ENCODE assay signal across 10 cellular contexts in genomic region chr11:121463689-121464335, GRCh38. TPM values are rescaled to one million over a fixed set of nuclear protein-coding genes. Genes with fewer than 3 reads are reported as not detected.
DNase-seq lines count a peak whose midpoint lies in the region; TF ChIP-seq lines count a peak whose summit lies in the region.
"Had no signal": no experiment of that assay in that cellular context is flagged by ENCODE, and none has a peak within 500 bp of the region (broad histone marks: within the 10 kb centered on the region; RNA-seq: fewer than 3 reads in every experiment).

No MANE protein-coding gene starts in this region.

- no peaks in the 10 kb centered on the region for H3K36me3 ChIP-seq in vagina
- H3K36me3 ChIP-seq: Peyer's patch had no signal

- DNase-seq in activated naive CD4-positive, alpha-beta T cell treated with Interleukin-2 at 50 U/mL for 16 hours, result no peak
- no peak for DNase-seq in activated CD4-positive, alpha-beta memory T cell treated with anti-CD3 and anti-CD28 coated beads for 36 hours
- DNase-seq in immature natural killer cell, result no peak
- no peak for DNase-seq in vagina (ENCODE audit: extremely low spot score in 2 of 2)
- DNase-seq in NOMO-1 (lab: John Stamatoyannopoulos, UW; ENCODE audit: unreplicated experiment in 2 of 2), result no peak
- DNase-seq in AML-193 (lab: John Stamatoyannopoulos, UW), result no peak
- no peak for DNase-seq in NCI-H2107 treated with DMSO at 0.1 percent for 48 hours (lab: John Stamatoyannopoulos, UW; ENCODE audit: unreplicated experiment)
- DNase-seq: NCI-H1436 had no signal

- peak overlapping the region; percentile 82 for H3K27ac ChIP-seq in vagina

- no peak for TF ChIP-seq POLR2A in vagina (IDR thresholded peaks at IDR 0.05)

- peaks cover 99% of the 10 kb centered on the region for H3K4me1 Mint-ChIP-seq in activated naive CD4-positive, alpha-beta T cell treated with anti-CD3 and anti-CD28 coated beads, Interleukin-2, amount 50 U/mL, for 24 hours
- peaks cover 98% of the 10 kb centered on the region for H3K4me1 Mint-ChIP-seq in activated CD4-positive, alpha-beta memory T cell treated with anti-CD3 and anti-CD28 coated beads for 36 hours (ENCODE audit: low read depth)
- H3K4me1 Mint-ChIP-seq in immature natural killer cell, result peaks cover 99 to 100% of the 10 kb centered on the region in 2 donors

- H3K27ac Mint-ChIP-seq in activated naive CD4-positive, alpha-beta T cell treated with anti-CD3 and anti-CD28 coated beads, Interleukin-2, amount 50 U/mL, for 24 hours, result peak overlapping the region; percentile 99
- peak overlapping the region; percentile 99 for H3K27ac Mint-ChIP-seq in activated CD4-positive, alpha-beta memory T cell treated with anti-CD3 and anti-CD28 coated beads for 36 hours
- H3K27ac Mint-ChIP-seq in immature natural killer cell, result peak overlapping the region; percentile 95 to 99 (median 96)

- POLR2A ChIA-PET in activated CD4-positive, alpha-beta memory T cell treated with anti-CD3 and anti-CD28 coated beads for 36 hours (lab: Charles Lee), result interaction anchor here (1.0 to 5.1 kb wide), 5 partner anchors 9 to 75 kb away, joined by 3 to 51 read pairs (median 3); partner anchors contain the start of genes SORL1 and SORL1-AS1

- peak overlapping the region; percentile 72 for H3K4me3 Mint-ChIP-seq in activated naive CD4-positive, alpha-beta T cell treated with anti-CD3 and anti-CD28 coated beads, Interleukin-2, amount 50 U/mL, for 24 hours
- peak overlapping the region; percentile 63 for H3K4me3 Mint-ChIP-seq in activated CD4-positive, alpha-beta memory T cell treated with anti-CD3 and anti-CD28 coated beads for 36 hours
- H3K4me3 Mint-ChIP-seq in immature natural killer cell, result peak overlapping the region; percentile 71 to 88 (median 81)

- H3K9me3 Mint-ChIP-seq in activated naive CD4-positive, alpha-beta T cell treated with anti-CD3 and anti-CD28 coated beads, Interleukin-2, amount 50 U/mL, for 24 hours, result no peaks in the 10 kb centered on the region
- no peaks in the 10 kb centered on the region for H3K9me3 Mint-ChIP-seq in activated CD4-positive, alpha-beta memory T cell treated with anti-CD3 and anti-CD28 coated beads for 36 hours
- no peaks in the 10 kb centered on the region for H3K9me3 Mint-ChIP-seq in immature natural killer cell

- H3K27me3 Mint-ChIP-seq in activated naive CD4-positive, alpha-beta T cell treated with anti-CD3 and anti-CD28 coated beads, Interleukin-2, amount 50 U/mL, for 24 hours, result no peaks in the 10 kb centered on the region
- H3K27me3 Mint-ChIP-seq in activated CD4-positive, alpha-beta memory T cell treated with anti-CD3 and anti-CD28 coated beads for 36 hours, result no peaks in the 10 kb centered on the region
- H3K27me3 Mint-ChIP-seq in immature natural killer cell (ENCODE audit: low read depth in 3 of 3), result peaks cover 0 to 22% (median 16%) of the 10 kb centered on the region in 3 donors

- peaks cover 3% of the 10 kb centered on the region for H3K36me3 Mint-ChIP-seq in activated naive CD4-positive, alpha-beta T cell treated with anti-CD3 and anti-CD28 coated beads, Interleukin-2, amount 50 U/mL, for 24 hours
- no peaks in the 10 kb centered on the region for H3K36me3 Mint-ChIP-seq in activated CD4-positive, alpha-beta memory T cell treated with anti-CD3 and anti-CD28 coated beads for 36 hours
- peaks cover 3 to 4% (median 4%) of the 10 kb centered on the region in 3 donors for H3K36me3 Mint-ChIP-seq in immature natural killer cell

- no peak for TF ChIP-seq CTCF in vagina (IDR thresholded peaks at IDR 0.05)

- H3K27me3 ChIP-seq in vagina, result no peaks in the 10 kb centered on the region
- H3K27me3 ChIP-seq: Peyer's patch had no signal

- CTCF ChIA-PET in activated CD4-positive, alpha-beta memory T cell treated with anti-CD3 and anti-CD28 coated beads for 36 hours (lab: Charles Lee), result interaction anchor here (1.2 to 6.1 kb wide), 3 partner anchors 9 to 32 kb away, joined by 3 to 50 read pairs (median 4); partner anchors contain the start of genes SORL1 and SORL1-AS1

- no peak overlapping the region for H3K4me3 ChIP-seq in vagina
- H3K4me3 ChIP-seq: Peyer's patch had no signal

- H3K9me3 ChIP-seq in vagina, result no peaks in the 10 kb centered on the region
- H3K9me3 ChIP-seq: Peyer's patch had no signal

- H3K4me1 ChIP-seq in vagina, result peaks cover 48% of the 10 kb centered on the region

- intact Hi-C loops in activated CD4-positive, alpha-beta memory T cell treated with anti-CD3 and anti-CD28 coated beads for 36 hours (cut with micrococcal nuclease), result loop anchor here (1.0 to 5.0 kb wide), 9 partner anchors 12 to 1598 kb away; partner anchors contain the start of genes HSPA8, SC5D, SORL1 and SORL1-AS1
- intact Hi-C loops in vagina (cut with DNase I), result no loop called here

RNA-seq across cellular contexts. Expression of gene SORL1, which starts 11.7 kb away (rescaled TPM):
- 10 to 100 TPM; 48.1 to 49.3 TPM for total RNA-seq in activated CD4-positive, alpha-beta memory T cell treated with anti-CD3 and anti-CD28 coated beads for 36 hours
- 100 to 1,000 TPM; 125 to 281 (median 189) TPM for polyA plus RNA-seq in immature natural killer cell
- total RNA-seq in vagina, result 38.3 TPM
